9 cellular contexts compared by ENCODE assay signal in the genomic region with DNA sequence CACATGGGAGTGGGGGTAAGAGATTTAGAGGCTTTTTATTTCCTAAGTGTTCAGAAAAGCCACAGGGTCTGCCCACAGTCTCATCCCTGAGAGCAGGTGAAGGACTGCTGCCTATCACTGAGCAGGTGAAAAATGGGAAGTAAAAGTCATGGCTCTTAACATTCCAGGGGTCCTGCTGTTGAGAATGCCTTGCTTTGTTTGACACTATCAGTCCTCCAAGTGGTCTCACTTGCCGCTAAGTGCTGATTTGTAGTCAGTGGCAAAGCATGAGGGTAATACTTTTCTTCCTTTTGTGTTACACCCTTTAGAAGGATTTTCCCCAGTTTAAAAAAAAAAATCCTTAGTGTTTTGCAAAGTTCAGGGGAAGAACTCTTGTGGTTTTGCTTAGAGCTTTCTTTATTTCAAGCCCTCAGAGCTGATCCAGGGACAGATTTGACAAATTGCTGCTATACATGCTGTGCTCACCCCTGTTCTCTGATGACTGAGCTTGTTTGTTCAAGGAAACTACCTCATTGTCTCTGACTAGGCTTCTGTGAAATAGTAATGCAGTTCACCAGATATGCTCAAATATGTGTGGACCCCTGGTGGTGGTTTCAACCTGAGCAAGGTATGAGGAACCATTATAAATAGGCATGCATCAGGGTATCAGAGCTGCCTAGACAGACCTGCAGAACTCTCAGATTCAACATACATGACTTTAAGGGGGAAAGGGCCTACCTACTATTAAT.
DNase-seq lines count a peak whose midpoint lies in the region; ATAC-seq, FAIRE-seq and TF ChIP-seq lines count a peak whose summit lies in the region.
"Had no signal": no experiment of that assay in that cellular context is flagged by ENCODE, and none has a peak within 500 bp of the region (broad histone marks: within the 10 kb centered on the region; RNA-seq: fewer than 3 reads in every experiment).

No MANE protein-coding gene starts in this region.

- peak; percentile 9 for DNase-seq in AG04449 (ENCODE audit: low read depth, low spot score)
- DNase-seq in SK-N-DZ (ENCODE audit: low spot score), result peak; percentile 29
- peak; percentile 80 for DNase-seq in HepG2 (ENCODE audit: low spot score)
- no peak for DNase-seq in putamen (ENCODE audit: low spot score)
- DNase-seq in activated effector memory CD4-positive, alpha-beta T cell treated with Interleukin-2 at 50 U/mL for 16 hours, result no peak
- DNase-seq in T-helper 9 cell, result no peak

- peak; percentile 28 for TF ChIP-seq CTCF in AG04449 (IDR thresholded peaks at IDR 0.05; ENCODE audit: insufficient read depth, low read length, missing control alignments)
- peak; percentile 65 for TF ChIP-seq CTCF in HepG2 (CRISPR knock-in tag; IDR thresholded peaks at IDR 0.05)

- TF ChIP-seq RAD21 in HepG2 (CRISPR knock-in tag; IDR thresholded peaks at IDR 0.05), result peak; percentile 58

- H3K4me3 ChIP-seq in AG04449 (ENCODE audit: low read depth, low read length), result no peak overlapping the region
- no peak overlapping the region for H3K4me3 ChIP-seq in HepG2 (replicated peaks in 1 of 3; ENCODE audit: insufficient read depth in 1 of 3, low read depth in 2 of 3, low read length in 3 of 3)

- no peaks in the 10 kb centered on the region for H4K20me1 ChIP-seq in HepG2 (ENCODE audit: insufficient read depth, low read length)

- FAIRE-seq in HepG2 (lab: Jason Lieb, UNC), result peak; percentile 77
- FAIRE-seq: colon had no signal

- H3K27me3 ChIP-seq in HepG2 (ENCODE audit: control insufficient read depth in 1 of 2, insufficient read depth in 2 of 2, low read length in 2 of 2), result no peaks in the 10 kb centered on the region

- H3K9me3 ChIP-seq in HepG2 (ENCODE audit: low read length), result no peaks in the 10 kb centered on the region

- in situ Hi-C loops in HepG2 (cut with HindIII; ENCODE audit: extremely low pct_ligation_motif_present, low pct_unique_long_range_greater_than_20kb), result loop anchor here (10.0 kb wide), 1 partner anchor 143 kb away; a partner anchor contains a TSS

- intact Hi-C loops in HepG2 (cut with micrococcal nuclease; ENCODE audit: unreplicated experiment), result loop anchor here (1.0 to 5.0 kb wide), 4 partner anchors 52 to 252 kb away; no protein-coding TSS in a partner anchor

- no peaks in the 10 kb centered on the region for H3K79me2 ChIP-seq in HepG2 (ENCODE audit: insufficient read depth, low read length)

- no TSS peak for BruUV-seq in HepG2 (replicated peaks; lab: Mats Ljungman, UMichigan)

- no peak for TF ChIP-seq POLR2A in HepG2 (IDR thresholded peaks at IDR 0.05; ENCODE audit: insufficient read depth in 1 of 2, low read depth in 2 of 2, low read length in 2 of 2)

- no peak for TF ChIP-seq EP300 in HepG2 (IDR thresholded peaks at IDR 0.05; ENCODE audit: low read depth in 2 of 2, low read length in 2 of 2)
- TF ChIP-seq EP300 in HepG2 (CRISPR knock-in tag; IDR thresholded peaks at IDR 0.05; ENCODE audit: borderline replicate concordance), result no peak

- no peak overlapping the region for H3K27ac ChIP-seq in HepG2 (ENCODE audit: extremely low read length, insufficient read depth, low read length)

- 77% methylated on average over 1 of the region's 1 CpG for WGBS in HepG2 (ENCODE audit: low lambda C conversion rate)

- no peak overlapping the region for H3K4me2 ChIP-seq in HepG2 (ENCODE audit: low read depth, low read length)

- H3K36me3 ChIP-seq in HepG2 (replicated peaks in 1 of 2; ENCODE audit: control insufficient read depth in 1 of 2, insufficient read depth in 2 of 2, low read length in 2 of 2), result no peaks in the 10 kb centered on the region

- POLR2A ChIA-PET in AG04449 (lab: Yijun Ruan, JAX), result no interaction called here
- POLR2A ChIA-PET in HepG2 (lab: Yijun Ruan, JAX), result no interaction called here

- no peak overlapping the region for H3K9ac ChIP-seq in HepG2 (ENCODE audit: insufficient read depth, low read depth, low read length)

- H2AFZ ChIP-seq in HepG2 (ENCODE audit: low read length), result no peak overlapping the region

- peaks cover 17% of the 10 kb centered on the region for H3K4me1 ChIP-seq in HepG2 (ENCODE audit: insufficient read depth, low read length)

- CTCF ChIA-PET in AG04449 (lab: Yijun Ruan, JAX) (interaction anchor here (1.3 to 1.5 kb wide), 2 partner anchors 24 to 140 kb away, joined by 3 read pairs; no protein-coding TSS in a partner anchor), HepG2 (lab: Yijun Ruan, JAX; ENCODE audit: low intra/inter-chr PET ratio, low total read pairs) (interaction anchor here (0.7 to 1.6 kb wide), 3 partner anchors 78 to 252 kb away, joined by 3 to 7 read pairs (median 3); no protein-coding TSS in a partner anchor)

- ATAC-seq in GM19463 (IDR thresholded peaks at IDR 0.05; ENCODE audit: unreplicated experiment), result peak; percentile 72
- ATAC-seq in HG03460 (IDR thresholded peaks at IDR 0.05; ENCODE audit: unreplicated experiment), result peak; percentile 58
- peak; percentile 99 for ATAC-seq in HepG2

TF ChIP-seq in HepG2, 621 proteins besides CTCF, POLR2A, EP300 and RAD21:
- TF ChIP-seq TP53 (CRISPR knock-in tag; conservative IDR thresholded peaks at IDR 0.05), result no peak
- peak; percentile 82 for TF ChIP-seq SMC3 (IDR thresholded peaks at IDR 0.05; ENCODE audit: low read length)
- TF ChIP-seq SOX13 (IDR thresholded peaks at IDR 0.05), result no peak
- peak in 1 of 2 experiments; percentile 76; a peak in 2 of 4 replicates for TF ChIP-seq SOX13 (CRISPR knock-in tag; conservative IDR thresholded peaks at IDR 0.05 in 1 of 2, IDR thresholded peaks at IDR 0.05 in 1 of 2)
- TF ChIP-seq FOXA3 (CRISPR knock-in tag; IDR thresholded peaks at IDR 0.05), result peak; percentile 42
- TF ChIP-seq SALL2 (CRISPR knock-in tag; IDR thresholded peaks at IDR 0.05), result no peak
- TF ChIP-seq MAFK (conservative IDR thresholded peaks at IDR 0.05 in 1 of 2, IDR thresholded peaks at IDR 0.05 in 1 of 2; ENCODE audit: low read length in 2 of 2), result peak; percentile 27 to 29; a peak in 3 of 4 replicates
- no peak for TF ChIP-seq FOXA1 (IDR thresholded peaks at IDR 0.05)
- peak; percentile 36; the same call in 1 of the 2 replicates for TF ChIP-seq FOXA1 (CRISPR knock-in tag; IDR thresholded peaks at IDR 0.05)
- TF ChIP-seq, protein P1, sequence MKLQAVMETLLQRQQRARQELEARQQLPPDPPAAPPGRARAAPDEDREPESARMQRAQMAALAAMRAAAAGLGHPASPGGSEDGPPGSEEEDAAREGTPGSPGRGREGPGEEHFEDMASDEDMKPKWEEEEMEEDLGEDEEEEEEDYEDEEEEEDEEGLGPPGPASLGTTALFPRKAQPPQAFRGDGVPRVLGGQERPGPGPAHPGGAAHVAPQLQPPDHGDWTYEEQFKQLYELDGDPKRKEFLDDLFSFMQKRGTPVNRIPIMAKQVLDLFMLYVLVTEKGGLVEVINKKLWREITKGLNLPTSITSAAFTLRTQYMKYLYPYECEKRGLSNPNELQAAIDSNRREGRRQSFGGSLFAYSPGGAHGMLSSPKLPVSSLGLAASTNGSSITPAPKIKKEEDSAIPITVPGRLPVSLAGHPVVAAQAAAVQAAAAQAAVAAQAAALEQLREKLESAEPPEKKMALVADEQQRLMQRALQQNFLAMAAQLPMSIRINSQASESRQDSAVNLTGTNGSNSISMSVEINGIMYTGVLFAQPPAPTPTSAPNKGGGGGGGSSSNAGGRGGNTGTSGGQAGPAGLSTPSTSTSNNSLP (IDR thresholded peaks at IDR 0.05; ENCODE audit: low read depth, low read length), result peak; percentile 63
- no peak for TF ChIP-seq ZBTB21 (CRISPR knock-in tag; IDR thresholded peaks at IDR 0.05)
- peak; percentile 66 for TF ChIP-seq STAG1 (CRISPR knock-in tag; IDR thresholded peaks at IDR 0.05)
- TF ChIP-seq ELF3 (CRISPR knock-in tag; IDR thresholded peaks at IDR 0.05), result 0 out of 2 replicates have a peak, but pooled peaks have one; percentile 32
- TF ChIP-seq KAT2B (IDR thresholded peaks at IDR 0.05; ENCODE audit: borderline replicate concordance, low read depth, low read length), result no peak
- peak; percentile 49; the same call in 1 of the 2 replicates for TF ChIP-seq SOX5 (CRISPR knock-in tag; IDR thresholded peaks at IDR 0.05; ENCODE audit: borderline replicate concordance)
- TF ChIP-seq NPAS2 (CRISPR knock-in tag; IDR thresholded peaks at IDR 0.05; ENCODE audit: borderline replicate concordance), result no peak
- TF ChIP-seq GATAD2A (CRISPR knock-in tag; IDR thresholded peaks at IDR 0.05), result 0 out of 2 replicates have a peak, but pooled peaks have one; percentile 16
- TF ChIP-seq FOXM1 (CRISPR knock-in tag; IDR thresholded peaks at IDR 0.05), result no peak
- TF ChIP-seq PAX8 (CRISPR knock-in tag; IDR thresholded peaks at IDR 0.05; ENCODE audit: borderline replicate concordance), result no peak
- no peak for TF ChIP-seq SOX6 (IDR thresholded peaks at IDR 0.05)
- TF ChIP-seq SOX6 (CRISPR knock-in tag; IDR thresholded peaks at IDR 0.05), result peak; percentile 68
- TF ChIP-seq XRCC5 (optimal IDR thresholded peaks at IDR 0.05; ENCODE audit: low read length), result peak; percentile 65
- TF ChIP-seq MAFF (IDR thresholded peaks at IDR 0.05; ENCODE audit: low read depth, low read length), result peak; percentile 26; the same call in 1 of the 2 replicates
TF ChIP-seq in HepG2: peak in this region for 13.

Comparison
In these comparisons a context has a peak if more than half of its experiments do, and no peak if none do; other contexts are left out.
1. DNase-seq: peak in AG04449 (single experiment), SK-N-DZ (single experiment) and HepG2 (single experiment); none in putamen (single experiment), activated effector memory CD4-positive, alpha-beta T cell treated with Interleukin-2 at 50 U/mL for 16 hours (single experiment) and T-helper 9 cell (single experiment).
2. Peak in every context shown above with its lines, with median percentiles within 50 percentile points of each other: ATAC-seq.